ENCODE assay signal across 12 cellular contexts in the genomic region with DNA sequence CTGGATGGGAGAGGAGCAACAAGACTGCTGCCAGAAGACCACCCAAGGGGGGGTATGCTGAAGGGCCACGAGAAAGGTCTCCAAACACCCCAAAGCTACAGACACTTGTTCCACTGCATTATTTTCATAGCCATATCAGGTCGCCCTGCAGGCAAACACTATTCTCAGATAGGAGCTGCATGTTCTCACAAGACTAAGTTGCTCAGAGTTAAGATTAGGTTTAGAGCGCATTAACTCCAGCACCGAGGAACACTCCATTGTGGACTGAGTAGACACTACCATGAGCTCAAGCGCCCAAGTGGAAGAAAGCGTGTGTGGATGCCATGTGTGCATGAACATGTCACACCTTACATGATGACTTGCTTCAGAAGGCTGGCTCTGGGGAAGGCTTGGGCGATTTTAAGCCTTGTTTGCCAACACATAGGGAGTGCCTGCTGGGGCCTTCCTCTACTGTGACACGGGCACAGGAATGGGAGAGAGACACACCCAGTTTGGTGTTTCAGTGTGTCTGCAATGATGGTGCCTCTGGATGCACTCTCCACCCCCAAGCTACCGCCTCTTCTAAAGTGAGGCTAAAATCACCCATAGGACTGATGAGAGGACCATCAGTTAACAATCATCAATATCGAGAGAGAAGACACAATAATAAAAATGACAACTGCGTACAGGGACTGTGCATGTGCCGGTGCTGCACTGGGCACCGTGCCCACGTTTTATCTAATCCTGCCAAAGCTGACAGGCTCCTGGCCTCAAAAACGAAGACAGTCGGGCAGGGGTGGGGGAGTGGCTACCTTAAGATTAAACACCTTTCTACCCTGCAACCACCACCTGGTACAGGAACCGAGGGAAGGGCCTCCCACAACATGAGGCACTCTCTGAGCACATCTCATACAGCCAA. TPM values are rescaled to one million over a fixed set of nuclear protein-coding genes. Genes with fewer than 3 reads are reported as not detected.
DNase-seq lines count a peak whose midpoint lies in the region; ATAC-seq, FAIRE-seq and TF ChIP-seq lines count a peak whose summit lies in the region.
"Had no signal": no experiment of that assay in that cellular context is flagged by ENCODE, and none has a peak within 500 bp of the region (broad histone marks: within the 10 kb centered on the region; RNA-seq: fewer than 3 reads in every experiment).

No MANE protein-coding gene starts in this region.

- TF ChIP-seq CTCF in right lobe of liver (IDR thresholded peaks at IDR 0.05): no peak
- TF ChIP-seq CTCF in HepG2 (CRISPR knock-in tag; IDR thresholded peaks at IDR 0.05): no peak
- TF ChIP-seq CTCF in body of pancreas (IDR thresholded peaks at IDR 0.05): no peak
- TF ChIP-seq CTCF in foreskin fibroblast (IDR thresholded peaks at IDR 0.05; ENCODE audit: low read depth, low read length): no peak
- TF ChIP-seq CTCF in coronary artery (IDR thresholded peaks at IDR 0.05): no peak

- 45% methylated on average over 12 of the region's 17 CpGs for whole genome bisulfite sequencing in right lobe of liver (ENCODE audit: insufficient coverage, low coverage, low lambda C conversion rate, missing lambda C conversion rate)
- WGBS in HepG2 (ENCODE audit: low lambda C conversion rate): 95% methylated on average over 15 of the region's 17 CpGs
- WGBS in body of pancreas, 2 donors: 25 to 35% methylated on average over 11 to 17 of the region's 17 CpGs

- CTCF ChIA-PET in HepG2 (lab: Yijun Ruan, JAX; ENCODE audit: low intra/inter-chr PET ratio, low total read pairs): no interaction called here

- no peak overlapping the region for H3K9ac ChIP-seq in HepG2 (ENCODE audit: insufficient read depth, low read depth, low read length)

- ATAC-seq in right lobe of liver (peak; percentile 58 to 76 (median 70)), HepG2 (no peak), body of pancreas (peak; percentile 47), HG03139 (IDR thresholded peaks at IDR 0.05; ENCODE audit: unreplicated experiment) (no peak)

- TF ChIP-seq POLR2A in right lobe of liver (IDR thresholded peaks at IDR 0.05): no peak
- TF ChIP-seq POLR2A in HepG2 (IDR thresholded peaks at IDR 0.05; ENCODE audit: insufficient read depth in 1 of 2, low read depth in 2 of 2, low read length in 2 of 2): no peak
- TF ChIP-seq POLR2A in body of pancreas (IDR thresholded peaks at IDR 0.05): no peak

- H3K4me1 ChIP-seq in right lobe of liver: peaks cover 0 to 26% (median 10%) of the 10 kb centered on the region in 4 donors
- H3K4me1 ChIP-seq in HepG2 (ENCODE audit: insufficient read depth, low read length): peaks cover 26% of the 10 kb centered on the region
- peaks cover 43% of the 10 kb centered on the region for H3K4me1 ChIP-seq in body of pancreas

- no peak for TF ChIP-seq RAD21 in HepG2 (CRISPR knock-in tag; IDR thresholded peaks at IDR 0.05)

- FAIRE-seq in HepG2 (lab: Jason Lieb, UNC): no peak

- H3K4me3 ChIP-seq in right lobe of liver: no peak overlapping the region
- no peak overlapping the region for H3K4me3 ChIP-seq in HepG2 (replicated peaks in 1 of 3; ENCODE audit: insufficient read depth in 1 of 3, low read depth in 2 of 3, low read length in 3 of 3)
- H3K4me3 ChIP-seq in body of pancreas: no peak overlapping the region
- no peak overlapping the region for H3K4me3 ChIP-seq in foreskin fibroblast (ENCODE audit: low read depth in 1 of 2, low read length in 2 of 2)
- H3K4me3 ChIP-seq in coronary artery: no peak overlapping the region

- no TSS peak for BruUV-seq in HepG2 (replicated peaks; lab: Mats Ljungman, UMichigan)

- TF ChIP-seq EP300 in HepG2 (IDR thresholded peaks at IDR 0.05; ENCODE audit: low read depth in 2 of 2, low read length in 2 of 2) (no peak), HepG2 (CRISPR knock-in tag; IDR thresholded peaks at IDR 0.05; ENCODE audit: borderline replicate concordance) (no peak)

- intact Hi-C loops in right lobe of liver (cut with DNase I): no loop called here
- intact Hi-C loops in HepG2 (cut with micrococcal nuclease; ENCODE audit: unreplicated experiment): no loop called here
- intact Hi-C loops in body of pancreas (cut with DNase I): no loop called here

- peaks cover 4% of the 10 kb centered on the region; the same call in 1 of the 2 replicates for H4K20me1 ChIP-seq in HepG2 (ENCODE audit: insufficient read depth, low read length)

- H2AFZ ChIP-seq in HepG2 (ENCODE audit: low read length): no peak overlapping the region

- no peaks in the 10 kb centered on the region for H3K9me3 ChIP-seq in right lobe of liver
- no peaks in the 10 kb centered on the region for H3K9me3 ChIP-seq in HepG2 (ENCODE audit: low read length)
- H3K9me3 ChIP-seq in body of pancreas: no peaks in the 10 kb centered on the region

- H3K27me3 ChIP-seq in right lobe of liver: no peaks in the 10 kb centered on the region
- no peaks in the 10 kb centered on the region for H3K27me3 ChIP-seq in HepG2 (ENCODE audit: control insufficient read depth in 1 of 2, insufficient read depth in 2 of 2, low read length in 2 of 2)
- no peaks in the 10 kb centered on the region for H3K27me3 ChIP-seq in body of pancreas

- peaks cover 2% of the 10 kb centered on the region for H3K79me2 ChIP-seq in HepG2 (ENCODE audit: insufficient read depth, low read length)

- no peak overlapping the region for H3K27ac ChIP-seq in right lobe of liver
- H3K27ac ChIP-seq in HepG2 (ENCODE audit: extremely low read length, insufficient read depth, low read length): no peak overlapping the region
- H3K27ac ChIP-seq in body of pancreas: peak overlapping the region in 2 of 4 donors; percentile 21 to 56
- no peak overlapping the region for H3K27ac ChIP-seq in coronary artery

- H3K36me3 ChIP-seq in right lobe of liver (no peaks in the 10 kb centered on the region), HepG2 (replicated peaks in 1 of 2; ENCODE audit: control insufficient read depth in 1 of 2, insufficient read depth in 2 of 2, low read length in 2 of 2) (peaks cover 1 to 9% of the 10 kb centered on the region in 2 experiments; a peak in 1 of 5 replicates), body of pancreas (replicated peaks in 1 of 2; ENCODE audit: insufficient read depth in 1 of 2, low read depth in 2 of 2) (no peaks in the 10 kb centered on the region)

- POLR2A ChIA-PET in HepG2 (lab: Yijun Ruan, JAX): no interaction called here

- DNase-seq in right lobe of liver (peak; percentile 65 to 80 (median 73)), HepG2 (ENCODE audit: low spot score) (no peak), body of pancreas (peak; percentile 58 to 72 (median 64)), mucosa of gallbladder (ENCODE audit: low spot score) (peak; percentile 62), GM19238 (ENCODE audit: insufficient read length, low spot score) (no peak), foreskin fibroblast (no peak), coronary artery (ENCODE audit: low spot score) (no peak)
- DNase-seq: activated naive CD4-positive, alpha-beta T cell treated with anti-CD3 and anti-CD28 coated beads for 36 hours; DND-41; NCI-H1092 treated with DMSO at 0.1 percent for 48 hours; NCI-H748 treated with DMSO at 0.1 percent for 48 hours had no signal

- in situ Hi-C loops in HepG2 (cut with HindIII; ENCODE audit: extremely low pct_ligation_motif_present, low pct_unique_long_range_greater_than_20kb): no loop called here

- H3K4me2 ChIP-seq in HepG2 (ENCODE audit: low read depth, low read length): no peak overlapping the region

TF ChIP-seq in HepG2, 621 proteins besides CTCF, POLR2A, EP300 and RAD21 (continues in another document):
- TF ChIP-seq, protein P1, sequence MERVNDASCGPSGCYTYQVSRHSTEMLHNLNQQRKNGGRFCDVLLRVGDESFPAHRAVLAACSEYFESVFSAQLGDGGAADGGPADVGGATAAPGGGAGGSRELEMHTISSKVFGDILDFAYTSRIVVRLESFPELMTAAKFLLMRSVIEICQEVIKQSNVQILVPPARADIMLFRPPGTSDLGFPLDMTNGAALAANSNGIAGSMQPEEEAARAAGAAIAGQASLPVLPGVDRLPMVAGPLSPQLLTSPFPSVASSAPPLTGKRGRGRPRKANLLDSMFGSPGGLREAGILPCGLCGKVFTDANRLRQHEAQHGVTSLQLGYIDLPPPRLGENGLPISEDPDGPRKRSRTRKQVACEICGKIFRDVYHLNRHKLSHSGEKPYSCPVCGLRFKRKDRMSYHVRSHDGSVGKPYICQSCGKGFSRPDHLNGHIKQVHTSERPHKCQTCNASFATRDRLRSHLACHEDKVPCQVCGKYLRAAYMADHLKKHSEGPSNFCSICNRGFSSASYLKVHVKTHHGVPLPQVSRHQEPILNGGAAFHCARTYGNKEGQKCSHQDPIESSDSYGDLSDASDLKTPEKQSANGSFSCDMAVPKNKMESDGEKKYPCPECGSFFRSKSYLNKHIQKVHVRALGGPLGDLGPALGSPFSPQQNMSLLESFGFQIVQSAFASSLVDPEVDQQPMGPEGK (CRISPR knock-in tag; IDR thresholded peaks at IDR 0.05): no peak
- no peak for TF ChIP-seq ZNF224 (CRISPR knock-in tag; IDR thresholded peaks at IDR 0.05)
- no peak for TF ChIP-seq ZNF30 (CRISPR knock-in tag; IDR thresholded peaks at IDR 0.05)
- TF ChIP-seq ZNF660 (CRISPR knock-in tag; IDR thresholded peaks at IDR 0.05; ENCODE audit: borderline replicate concordance, low read depth): no peak

RNA-seq across cellular contexts. Expression of a gene that starts 34.9 kb away (rescaled TPM):
- 10 to 100 TPM; 19.4 to 34.1 (median 24.4) TPM for total RNA-seq in right lobe of liver
- total RNA-seq in HepG2 (2016; rRNA removed; fragmentation: Illumina TruSeq; extraction: Trizol): 7.5 and 8.5 TPM in 2 replicates
- 2.4 and 2.6 TPM in 2 replicates for total RNA-seq in HepG2 (2016; cell fraction: cytosol; rRNA removed; fragmentation: Illumina TruSeq; extraction: Trizol; ENCODE audit: low read depth)
- total RNA-seq in HepG2 (2016; cell fraction: insoluble cytoplasmic fraction; rRNA removed; fragmentation: Illumina TruSeq; extraction: Trizol): 5.0 and 9.0 TPM in 2 replicates
- 6.8 and 7.0 TPM in 2 replicates for total RNA-seq in HepG2 (2016; cell fraction: membrane; rRNA removed; fragmentation: Illumina TruSeq; extraction: Trizol)
- 5.3 and 6.3 TPM in 2 replicates for total RNA-seq in HepG2 (2016; cell fraction: nucleus; rRNA removed; fragmentation: Illumina TruSeq; extraction: Trizol)
- 17.6 and 19.0 TPM in 2 replicates for polyA plus RNA-seq in HepG2 (2011; rRNA removed)
- polyA plus RNA-seq in HepG2 (2011; cell fraction: cytosol; rRNA removed): 9.4 and 10.6 TPM in 2 replicates
- 24.9 and 30.2 TPM in 2 replicates for polyA plus RNA-seq in HepG2 (2011; cell fraction: nucleus; rRNA removed)
- 22.3 and 30.4 TPM in 2 replicates for polyA plus RNA-seq in HepG2 (2012)
- 6.1 and 8.0 TPM in 2 replicates for polyA plus RNA-seq in HepG2 (2016; cell fraction: cytosol; fragmentation: Illumina TruSeq; extraction: Trizol; ENCODE audit: low read depth)
- polyA plus RNA-seq in HepG2 (2016; cell fraction: insoluble cytoplasmic fraction; fragmentation: Illumina TruSeq; extraction: Trizol; ENCODE audit: low read depth): 20.5 and 26.0 TPM in 2 replicates
- 15.7 and 18.4 TPM in 2 replicates for polyA plus RNA-seq in HepG2 (2016; cell fraction: membrane; fragmentation: Illumina TruSeq; extraction: Trizol; ENCODE audit: low read depth)
- 25.5 and 27.3 TPM in 2 replicates for polyA plus RNA-seq in HepG2 (2016; cell fraction: nucleus; fragmentation: Illumina TruSeq; extraction: Trizol; ENCODE audit: insufficient read depth, low read depth)
- polyA minus RNA-seq in HepG2 (2011; rRNA and poly(A)+ RNA removed; ENCODE audit: low replicate concordance): 10.9 and 15.9 TPM in 2 replicates
- polyA minus RNA-seq in HepG2 (2011; cell fraction: cytosol; rRNA and poly(A)+ RNA removed): 6.2 and 9.2 TPM in 2 replicates
- polyA minus RNA-seq in HepG2 (2011; cell fraction: nucleus; rRNA and poly(A)+ RNA removed): 6.8 and 9.6 TPM in 2 replicates
- total RNA-seq in body of pancreas: 10 to 100 TPM in 1 of 2 donors, 1 to 10 TPM in 1; 7.9 to 23.1 TPM
- 110 TPM for total RNA-seq in mucosa of gallbladder

Comparison
In these comparisons a context has a peak if more than half of its experiments do, and no peak if none do; other contexts are left out.
1. ATAC-seq: peak in right lobe of liver (4 of 4) and body of pancreas (single experiment); none in HepG2 (single experiment) and HG03139 (single experiment).
2. DNase-seq: peak in right lobe of liver (3 of 3), body of pancreas (4 of 4) and mucosa of gallbladder (single experiment); none in HepG2 (single experiment), GM19238 (single experiment), foreskin fibroblast (0 of 2) and coronary artery (single experiment).